1 cellular context compared by ENCODE assay signal in genomic region chr1:109655624-109656519, GRCh38.
TF ChIP-seq lines count a peak whose summit lies in the region.

GSTM4 (plus strand) TSS chr1:109656099; CDS start chr1:109656390, 291 bp downstream.

TF ChIP-seq in HepG2, 621 proteins besides CTCF, POLR2A, EP300 and RAD21 (continued from another document and continues in another):
- TF ChIP-seq ZNF770 (CRISPR knock-in tag; IDR thresholded peaks at IDR 0.05): no peak; the same call in 1 of the 2 replicates
- peak; percentile 84 for TF ChIP-seq ZBTB7B (CRISPR knock-in tag; IDR thresholded peaks at IDR 0.05)
- peak; percentile 54; the same call in 1 of the 2 replicates for TF ChIP-seq ZBTB7A (CRISPR knock-in tag; IDR thresholded peaks at IDR 0.05)
- peak; percentile 34; the same call in 1 of the 2 replicates for TF ChIP-seq ZBTB20 (CRISPR knock-in tag; IDR thresholded peaks at IDR 0.05; ENCODE audit: borderline replicate concordance, low read depth)
- TF ChIP-seq JUNB (CRISPR knock-in tag; IDR thresholded peaks at IDR 0.05; ENCODE audit: borderline replicate concordance): no peak
- peak; percentile 40; the same call in 1 of the 2 replicates for TF ChIP-seq ZBTB4 (CRISPR knock-in tag; IDR thresholded peaks at IDR 0.05; ENCODE audit: borderline replicate concordance)
- TF ChIP-seq ZGPAT (CRISPR knock-in tag; IDR thresholded peaks at IDR 0.05): peak; percentile 91
- no peak for TF ChIP-seq NONO (IDR thresholded peaks at IDR 0.05)
- TF ChIP-seq NONO (CRISPR knock-in tag; conservative IDR thresholded peaks at IDR 0.05): peak; percentile 87
- TF ChIP-seq THRA (CRISPR knock-in tag; IDR thresholded peaks at IDR 0.05; ENCODE audit: borderline replicate concordance): peak; percentile 30; the same call in 1 of the 2 replicates
- TF ChIP-seq ZNF501 (CRISPR knock-in tag; IDR thresholded peaks at IDR 0.05): peak; percentile 74; the same call in 1 of the 2 replicates
- TF ChIP-seq KLF6 (CRISPR knock-in tag; IDR thresholded peaks at IDR 0.05): peak; percentile 31; the same call in 1 of the 2 replicates
- no peak for TF ChIP-seq NR3C1 (CRISPR knock-in tag; IDR thresholded peaks at IDR 0.05)
- TF ChIP-seq ZNF563 (CRISPR knock-in tag; IDR thresholded peaks at IDR 0.05): peak; percentile 43
- peak; percentile 59; the same call in 1 of the 2 replicates for TF ChIP-seq CAMTA2 (CRISPR knock-in tag; IDR thresholded peaks at IDR 0.05; ENCODE audit: borderline replicate concordance)
- TF ChIP-seq ZNF264 (CRISPR knock-in tag; IDR thresholded peaks at IDR 0.05): no peak
- no peak for TF ChIP-seq ZNF276 (CRISPR knock-in tag; IDR thresholded peaks at IDR 0.05; ENCODE audit: low read depth)
- TF ChIP-seq TFAP4 (IDR thresholded peaks at IDR 0.05; ENCODE audit: borderline replicate concordance, low read depth): peak; percentile 70; the same call in 1 of the 2 replicates
- TF ChIP-seq TGIF2 (CRISPR knock-in tag; IDR thresholded peaks at IDR 0.05): no peak
- no peak for TF ChIP-seq USF2 (IDR thresholded peaks at IDR 0.05; ENCODE audit: low read depth, low read length)
- no peak; the same call in 1 of the 2 replicates for TF ChIP-seq USF2 (CRISPR knock-in tag; IDR thresholded peaks at IDR 0.05; ENCODE audit: borderline replicate concordance)
- TF ChIP-seq ZSCAN30 (CRISPR knock-in tag; IDR thresholded peaks at IDR 0.05): no peak
- TF ChIP-seq ZNF138 (CRISPR knock-in tag; IDR thresholded peaks at IDR 0.05; ENCODE audit: low read depth): no peak
- no peak for TF ChIP-seq TFE3 (CRISPR knock-in tag; IDR thresholded peaks at IDR 0.05)
- TF ChIP-seq ZNF292 (CRISPR knock-in tag; IDR thresholded peaks at IDR 0.05; ENCODE audit: borderline replicate concordance, low read depth): peak; percentile 56; the same call in 1 of the 2 replicates
- peak; percentile 77; the same call in 1 of the 2 replicates for TF ChIP-seq ZNF788 (CRISPR knock-in tag; IDR thresholded peaks at IDR 0.05; ENCODE audit: borderline replicate concordance)
- TF ChIP-seq ZNF841 (CRISPR knock-in tag; IDR thresholded peaks at IDR 0.05; ENCODE audit: borderline replicate concordance): no peak
- TF ChIP-seq TRIM22 (IDR thresholded peaks at IDR 0.05): no peak
- peak; percentile 75 for TF ChIP-seq ZNF639 (CRISPR knock-in tag; conservative IDR thresholded peaks at IDR 0.05)
- 0 out of 2 replicates have a peak, but pooled peaks have one; percentile 17 for TF ChIP-seq CENPT (CRISPR knock-in tag; IDR thresholded peaks at IDR 0.05; ENCODE audit: low read depth)
- TF ChIP-seq ZNF350 (CRISPR knock-in tag; IDR thresholded peaks at IDR 0.05; ENCODE audit: borderline replicate concordance, low read depth): peak; percentile 57
- TF ChIP-seq PPARG (CRISPR knock-in tag; conservative IDR thresholded peaks at IDR 0.05): peak; percentile 36; the same call in 1 of the 2 replicates
